Comparison of ENCODE assay signal across 17 cellular contexts in genomic region chr12:23559268-23559753, GRCh38.
"Had no signal": no experiment of that assay in that cellular context is flagged by ENCODE, and none has a peak within 500 bp of the region (broad histone marks: within the 10 kb centered on the region; RNA-seq: fewer than 3 reads in every experiment).

No MANE protein-coding gene starts in this region.

- H3K36me3 ChIP-seq: esophagus squamous epithelium, neutrophil, right atrium auricular region, tibial artery, upper lobe of left lung, vagina had no signal

- H3K36me3 Mint-ChIP-seq: naive thymus-derived CD8-positive, alpha-beta T cell; stimulated activated effector memory CD8-positive, alpha-beta T cell treated with anti-CD3 and anti-CD28 coated beads, Interleukin-12 subunit alpha, Interleukin-12 subunit beta, amount 100 ng/mL, for 72 hours had no signal

- H3K27me3 ChIP-seq: esophagus squamous epithelium, foreskin keratinocyte, neutrophil, right atrium auricular region, tibial artery, upper lobe of left lung, vagina had no signal

- H3K9me3 Mint-ChIP-seq: stimulated activated effector memory CD8-positive, alpha-beta T cell treated with anti-CD3 and anti-CD28 coated beads, Interleukin-12 subunit alpha, Interleukin-12 subunit beta, amount 100 ng/mL, for 72 hours had no signal

- H3K9me3 ChIP-seq: esophagus squamous epithelium, mucosa of descending colon, neutrophil, right atrium auricular region, tibial artery, upper lobe of left lung, vagina had no signal

- ATAC-seq: foreskin keratinocyte; mucosa of descending colon; naive thymus-derived CD8-positive, alpha-beta T cell; stimulated activated effector memory CD8-positive, alpha-beta T cell treated with anti-CD3 and anti-CD28 coated beads, Interleukin-12 subunit alpha, Interleukin-12 subunit beta, amount 100 ng/mL, for 72 hours; stimulated activated naive CD8-positive, alpha-beta T cell treated with anti-CD3 and anti-CD28 coated beads, Interleukin-15, Interleukin-2, amounts not matched to agents 100 U/mL and 50 U/mL, for 24 hours had no signal

- DNase-seq: effector memory CD4-positive, alpha-beta T cell; esophagus squamous epithelium; foreskin keratinocyte; hippocampal formation; kidney glomerular epithelial cell; mucosa of descending colon; naive thymus-derived CD8-positive, alpha-beta T cell; stimulated activated CD4-positive, alpha-beta T cell treated with anti-CD3 and anti-CD28 coated beads, Interleukin-4, amount 100 ng/mL, for 1 hour; stimulated activated CD8-positive, alpha-beta memory T cell treated with anti-CD3 and anti-CD28 coated beads, Interleukin-4, amount 100 ng/mL, for 48 hours; stimulated activated naive CD8-positive, alpha-beta T cell treated with anti-CD3 and anti-CD28 coated beads, Interleukin-15, Interleukin-2, amounts not matched to agents 100 U/mL and 50 U/mL, for 24 hours; tibial artery; upper lobe of left lung had no signal

- H3K27me3 Mint-ChIP-seq: naive thymus-derived CD8-positive, alpha-beta T cell had no signal

- H3K4me1 ChIP-seq: right atrium auricular region, upper lobe of left lung had no signal

- H3K27ac ChIP-seq: epithelial cell of prostate, esophagus squamous epithelium, foreskin keratinocyte, neutrophil, right atrium auricular region, tibial artery, upper lobe of left lung, vagina had no signal

- H3K4me3 Mint-ChIP-seq: naive thymus-derived CD8-positive, alpha-beta T cell; stimulated activated effector memory CD8-positive, alpha-beta T cell treated with anti-CD3 and anti-CD28 coated beads, Interleukin-12 subunit alpha, Interleukin-12 subunit beta, amount 100 ng/mL, for 72 hours had no signal

- H3K4me3 ChIP-seq: esophagus squamous epithelium, mucosa of descending colon, right atrium auricular region, tibial artery, upper lobe of left lung, vagina had no signal

- H3K27ac Mint-ChIP-seq: naive thymus-derived CD8-positive, alpha-beta T cell; stimulated activated effector memory CD8-positive, alpha-beta T cell treated with anti-CD3 and anti-CD28 coated beads, Interleukin-12 subunit alpha, Interleukin-12 subunit beta, amount 100 ng/mL, for 72 hours had no signal

- H3K4me1 Mint-ChIP-seq: naive thymus-derived CD8-positive, alpha-beta T cell; stimulated activated effector memory CD8-positive, alpha-beta T cell treated with anti-CD3 and anti-CD28 coated beads, Interleukin-12 subunit alpha, Interleukin-12 subunit beta, amount 100 ng/mL, for 72 hours had no signal
